Comparison of ENCODE assay signal across 16 cellular contexts in the genomic region with DNA sequence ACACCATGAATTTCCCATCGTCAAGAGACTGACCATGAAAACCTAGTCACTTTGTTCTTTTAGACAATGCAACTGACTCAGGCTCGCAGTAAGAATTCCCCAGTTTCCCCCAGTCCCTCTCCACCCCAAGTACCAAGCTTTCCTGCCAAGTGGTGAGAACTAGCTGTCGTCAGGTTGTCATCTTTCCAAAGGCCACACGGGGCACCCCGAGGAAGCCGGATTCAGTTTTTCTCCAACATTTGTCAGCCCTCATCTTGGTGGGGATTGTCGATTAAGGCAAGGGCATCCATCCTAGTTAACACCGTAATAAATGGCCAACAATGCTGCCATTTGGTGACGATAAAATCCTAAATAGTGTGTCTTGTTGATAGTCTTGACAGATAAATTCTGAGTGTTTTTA. TPM values are rescaled to one million over a fixed set of nuclear protein-coding genes. Genes with fewer than 3 reads are reported as not detected.
DNase-seq lines count a peak whose midpoint lies in the region; ATAC-seq and TF ChIP-seq lines count a peak whose summit lies in the region.
"Had no signal": no experiment of that assay in that cellular context is flagged by ENCODE, and none has a peak within 500 bp of the region (broad histone marks: within the 10 kb centered on the region; RNA-seq: fewer than 3 reads in every experiment).

No MANE protein-coding gene starts in this region.

- H3K27me3 Mint-ChIP-seq in endodermal cell (ENCODE audit: insufficient read depth) (peaks cover 21% of the 10 kb centered on the region), type B pancreatic cell (peaks cover 11% of the 10 kb centered on the region)
- H3K27me3 Mint-ChIP-seq: activated CD4-positive, alpha-beta memory T cell treated with anti-CD3 and anti-CD28 coated beads for 36 hours had no signal

- H3K9ac ChIP-seq in Loucy (ENCODE audit: low read depth, low read length, poor library complexity, severe bottlenecking) (no peak overlapping the region), endodermal cell (ENCODE audit: extremely low read depth, low read length, poor library complexity, severe bottlenecking) (no peak overlapping the region)

- DNase-seq in Right ventricle myocardium superior (no peak), Right ventricle myocardium inferior (ENCODE audit: missing footprints) (no peak), endodermal cell (peak; percentile 78), type B pancreatic cell (ENCODE audit: extremely low spot score, unreplicated experiment) (no peak), AG08396 (ENCODE audit: low spot score) (no peak)
- no peak for DNase-seq in activated T-cell treated with anti-CD3 and anti-CD28 coated beads, Interleukin-2, amount 50 U/mL, for 48 hours
- DNase-seq: activated CD4-positive, alpha-beta memory T cell treated with anti-CD3 and anti-CD28 coated beads for 36 hours; activated T-cell treated with anti-CD3 and anti-CD28 coated beads, Interleukin-2, amount 50 U/mL, for 72 hours; COR-L47; effector CD8-positive, alpha-beta T cell; NCI-H2081 treated with DMSO at 0.1 percent for 48 hours; nephron progenitor cell had no signal

- H3K79me2 ChIP-seq in Loucy (ENCODE audit: insufficient read depth, low read length) = no peaks in the 10 kb centered on the region

- H3K4me3 Mint-ChIP-seq in endodermal cell (no peak overlapping the region), type B pancreatic cell (no peak overlapping the region)
- H3K4me3 Mint-ChIP-seq: activated CD4-positive, alpha-beta memory T cell treated with anti-CD3 and anti-CD28 coated beads for 36 hours; activated T-cell treated with anti-CD3 and anti-CD28 coated beads, Interleukin-2, amount 50 U/mL, for 72 hours; memory B cell; nephron progenitor cell had no signal

- H3K36me3 ChIP-seq in Loucy (ENCODE audit: insufficient read depth, low read length) (no peaks in the 10 kb centered on the region), endodermal cell (ENCODE audit: control insufficient read depth, insufficient read depth, low read length) (no peaks in the 10 kb centered on the region)
- H3K36me3 ChIP-seq: cardiac muscle cell had no signal

- H3K9me2 ChIP-seq in Loucy (replicated peaks; ENCODE audit: low read depth, low read length) = no peaks in the 10 kb centered on the region

- WGBS in endodermal cell (ENCODE audit: insufficient coverage in 1 of 2, insufficient read length in 1 of 2), 2 experiments = 49 to 64% methylated on average over 9 of the region's 9 CpGs

- intact Hi-C loops in Right ventricle myocardium superior (cut with DNase I) = no loop called here
- intact Hi-C loops in Right ventricle myocardium inferior (cut with DNase I) = no loop called here

- H3K4me3 ChIP-seq in Loucy (ENCODE audit: low read length, poor library complexity, severe bottlenecking) (no peak overlapping the region), endodermal cell (ENCODE audit: low read length) (no peak overlapping the region)
- H3K4me3 ChIP-seq: cardiac muscle cell had no signal

- H3K36me3 Mint-ChIP-seq in endodermal cell (ENCODE audit: low read depth) = no peaks in the 10 kb centered on the region
- H3K36me3 Mint-ChIP-seq in type B pancreatic cell = no peaks in the 10 kb centered on the region
- H3K36me3 Mint-ChIP-seq: activated CD4-positive, alpha-beta memory T cell treated with anti-CD3 and anti-CD28 coated beads for 36 hours; memory B cell had no signal

- peaks cover 24% of the 10 kb centered on the region for H3K4me1 Mint-ChIP-seq in endodermal cell
- H3K4me1 Mint-ChIP-seq in type B pancreatic cell (ENCODE audit: unreplicated experiment) = peaks cover 4% of the 10 kb centered on the region
- H3K4me1 Mint-ChIP-seq: memory B cell had no signal

- H3K9me3 Mint-ChIP-seq in endodermal cell (peaks cover 4% of the 10 kb centered on the region), type B pancreatic cell (no peaks in the 10 kb centered on the region)
- H3K9me3 Mint-ChIP-seq: activated CD4-positive, alpha-beta memory T cell treated with anti-CD3 and anti-CD28 coated beads for 36 hours; activated T-cell treated with anti-CD3 and anti-CD28 coated beads, Interleukin-2, amount 50 U/mL, for 72 hours had no signal

- H4K20me1 ChIP-seq in Loucy (ENCODE audit: insufficient read depth, low read length, poor library complexity, severe bottlenecking) = no peaks in the 10 kb centered on the region

- TF ChIP-seq CTCF in Loucy (conservative IDR thresholded peaks at IDR 0.05; ENCODE audit: low read length) = peak; percentile 31; the same call in 1 of the 2 replicates
- peak; percentile 70 for TF ChIP-seq CTCF in endodermal cell (conservative IDR thresholded peaks at IDR 0.05)
- TF ChIP-seq CTCF in type B pancreatic cell (conservative IDR thresholded peaks at IDR 0.05) = peak; percentile 42

- H3K4me1 ChIP-seq in Loucy (ENCODE audit: insufficient read depth, low read length, poor library complexity, severe bottlenecking) = no peaks in the 10 kb centered on the region
- peaks cover 5% of the 10 kb centered on the region for H3K4me1 ChIP-seq in endodermal cell (ENCODE audit: control insufficient read depth, insufficient read depth, low read length)

- H3K27ac Mint-ChIP-seq in endodermal cell = no peak overlapping the region
- no peak overlapping the region for H3K27ac Mint-ChIP-seq in type B pancreatic cell
- H3K27ac Mint-ChIP-seq: activated CD4-positive, alpha-beta memory T cell treated with anti-CD3 and anti-CD28 coated beads for 36 hours; activated T-cell treated with anti-CD3 and anti-CD28 coated beads, Interleukin-2, amount 50 U/mL, for 72 hours; memory B cell; nephron progenitor cell had no signal

- no peak overlapping the region for H2AFZ ChIP-seq in Loucy (ENCODE audit: low read length)

- H3K27ac ChIP-seq in endodermal cell (ENCODE audit: low read depth, low read length) = no peak overlapping the region
- H3K27ac ChIP-seq: cardiac muscle cell had no signal

- H3K9me3 ChIP-seq in Loucy (ENCODE audit: insufficient read depth, low read depth, low read length) (no peaks in the 10 kb centered on the region), endodermal cell (ENCODE audit: control insufficient read depth, low read length) (peaks cover 4% of the 10 kb centered on the region)

- H3F3A ChIP-seq in Loucy (ENCODE audit: low read depth) = no peaks in the 10 kb centered on the region

- no peak overlapping the region for H3K4me2 ChIP-seq in Loucy (ENCODE audit: low read depth, low read length, poor library complexity, severe bottlenecking)

- peak; percentile 36 for ATAC-seq in Right ventricle myocardium superior (ENCODE audit: poor library complexity)
- no peak for ATAC-seq in Right ventricle myocardium inferior
- ATAC-seq in HG02973 (IDR thresholded peaks at IDR 0.05; ENCODE audit: unreplicated experiment) = no peak
- ATAC-seq: activated T-cell treated with anti-CD3 and anti-CD28 coated beads, Interleukin-2, amount 50 U/mL, for 72 hours had no signal

- H3K27me3 ChIP-seq in Loucy (ENCODE audit: insufficient read depth, low read length, poor library complexity, severe bottlenecking) = no peaks in the 10 kb centered on the region
- peaks cover 7% of the 10 kb centered on the region for H3K27me3 ChIP-seq in endodermal cell (ENCODE audit: control insufficient read depth, insufficient read depth, low read length, poor library complexity, severe bottlenecking)
- H3K27me3 ChIP-seq: cardiac muscle cell had no signal

RNA-seq across cellular contexts. Expression of a gene that starts 56.0 kb away (rescaled TPM):
- total RNA-seq in Right ventricle myocardium superior = 85.2 TPM
- total RNA-seq in Right ventricle myocardium inferior = 82.9 TPM
- 1 to 10 TPM; 1.5 to 3.9 TPM for total RNA-seq in endodermal cell
- polyA plus RNA-seq in endodermal cell (2013, experiment 1 of 2) = 6.0 TPM
- 4.8 TPM for polyA plus RNA-seq in endodermal cell (2013, experiment 2 of 2)
- total RNA-seq in type B pancreatic cell (ENCODE audit: low replicate concordance) = 23.9 and 32.9 TPM in 2 replicates
